Comparison of ENCODE assay signal across 8 cellular contexts in genomic region chr5:80082731-80083114, GRCh38. TPM values are rescaled to one million over a fixed set of nuclear protein-coding genes. Genes with fewer than 3 reads are reported as not detected.
A peak's percentile ranks its signal among the peaks of the same experiment; 100 is the strongest.
DNase-seq lines count a peak whose midpoint lies in the region; ATAC-seq and TF ChIP-seq lines count a peak whose summit lies in the region.

No MANE protein-coding gene starts in this region.

- H3K9me3 Mint-ChIP-seq in CD14-positive monocyte (peaks cover 0 to 2% (median 0%) of the 10 kb centered on the region in 7 donors), glutamatergic neuron (ENCODE audit: unreplicated experiment) (no peaks in the 10 kb centered on the region)
- no peaks in the 10 kb centered on the region for H3K9me3 Mint-ChIP-seq in activated naive CD4-positive, alpha-beta T cell treated with anti-CD3 and anti-CD28 coated beads, Interleukin-2, amount 50 U/mL, for 24 hours

- no peak overlapping the region for H4K91ac ChIP-seq in trophoblast cell (ENCODE audit: low read depth, low read length)

- H3K18ac ChIP-seq in trophoblast cell (ENCODE audit: low read length), result no peak overlapping the region

- H3K4me2 ChIP-seq in OCI-LY7 (ENCODE audit: low read length) (no peak overlapping the region), trophoblast cell (ENCODE audit: low read length) (no peak overlapping the region)

- H3K9ac ChIP-seq in trophoblast cell (ENCODE audit: low read length), result no peak overlapping the region

- H3K4ac ChIP-seq in trophoblast cell (ENCODE audit: low read depth, low read length), result no peak overlapping the region

- H3K27me3 ChIP-seq in HL-60 (ENCODE audit: insufficient read depth, poor library complexity, severe bottlenecking) (no peaks in the 10 kb centered on the region), trophoblast cell (ENCODE audit: insufficient read depth, low read length) (no peaks in the 10 kb centered on the region), vagina (no peaks in the 10 kb centered on the region)

- BruUV-seq in OCI-LY7 (replicated peaks; lab: Mats Ljungman, UMichigan), result no TSS peak

- H3K4me1 Mint-ChIP-seq in CD14-positive monocyte, result peaks cover 12% of the 10 kb centered on the region
- peaks cover 5% of the 10 kb centered on the region for H3K4me1 Mint-ChIP-seq in activated naive CD4-positive, alpha-beta T cell treated with anti-CD3 and anti-CD28 coated beads, Interleukin-2, amount 50 U/mL, for 24 hours
- H3K4me1 Mint-ChIP-seq in glutamatergic neuron (ENCODE audit: low read depth, unreplicated experiment), result peaks cover 10% of the 10 kb centered on the region

- no peak overlapping the region for H2BK12ac ChIP-seq in trophoblast cell (ENCODE audit: low read length)

- TF ChIP-seq CTCF in CD14-positive monocyte (IDR thresholded peaks at IDR 0.05), result peak; percentile 95
- TF ChIP-seq CTCF in HL-60 (IDR thresholded peaks at IDR 0.05; ENCODE audit: insufficient read depth, low read length), result no peak
- TF ChIP-seq CTCF in OCI-LY7 (conservative IDR thresholded peaks at IDR 0.05; ENCODE audit: low read length), result peak; percentile 95
- TF ChIP-seq CTCF in glutamatergic neuron (IDR thresholded peaks at IDR 0.05; ENCODE audit: partially characterized antibody, unreplicated experiment), result peak; percentile 87
- TF ChIP-seq CTCF in vagina (IDR thresholded peaks at IDR 0.05), result peak; percentile 48 to 64 (median 52)

- DNase-seq in CD14-positive monocyte (ENCODE audit: low spot score), result peak; percentile 61
- DNase-seq in HL-60 (ENCODE audit: low read depth in 1 of 2, low spot score in 1 of 2), result peak; percentile 16 to 45
- DNase-seq in OCI-LY7 (ENCODE audit: low spot score), result peak; percentile 33
- peak; percentile 92 for DNase-seq in glutamatergic neuron
- DNase-seq in trophoblast cell, result peak; percentile 11 to 60
- DNase-seq in vagina (ENCODE audit: extremely low spot score in 2 of 2), result no peak

- no peaks in the 10 kb centered on the region for H3K36me3 ChIP-seq in OCI-LY7 (ENCODE audit: insufficient read depth, low read length)
- H3K36me3 ChIP-seq in trophoblast cell (ENCODE audit: control insufficient read depth in 1 of 2, insufficient read depth in 2 of 2, low read length in 2 of 2), result no peaks in the 10 kb centered on the region
- H3K36me3 ChIP-seq in vagina, result no peaks in the 10 kb centered on the region

- peaks cover 0 to 2% (median 0%) of the 10 kb centered on the region in 3 donors for H3K27me3 Mint-ChIP-seq in CD14-positive monocyte (ENCODE audit: low read depth in 3 of 3)
- H3K27me3 Mint-ChIP-seq in activated naive CD4-positive, alpha-beta T cell treated with anti-CD3 and anti-CD28 coated beads, Interleukin-2, amount 50 U/mL, for 24 hours, result no peaks in the 10 kb centered on the region
- H3K27me3 Mint-ChIP-seq in glutamatergic neuron (ENCODE audit: unreplicated experiment), result no peaks in the 10 kb centered on the region

- H2BK5ac ChIP-seq in trophoblast cell (ENCODE audit: low read depth, low read length, poor library complexity), result no peak overlapping the region

- POLR2A ChIA-PET in OCI-LY7 (lab: Charles Lee), result interaction anchor here (0.5 to 1.2 kb wide), 2 partner anchors 207 to 514 kb away, joined by 3 to 4 read pairs; no protein-coding TSS in a partner anchor

- CTCF ChIA-PET in OCI-LY7 (lab: Charles Lee; ENCODE audit: unreplicated experiment), result no interaction called here

- H3K79me1 ChIP-seq in trophoblast cell (ENCODE audit: low read length), result no peaks in the 10 kb centered on the region

- H3K36me3 Mint-ChIP-seq in CD14-positive monocyte (peaks cover 22 to 45% of the 10 kb centered on the region in 2 donors), glutamatergic neuron (ENCODE audit: unreplicated experiment) (no peaks in the 10 kb centered on the region)
- peaks cover 4% of the 10 kb centered on the region for H3K36me3 Mint-ChIP-seq in activated naive CD4-positive, alpha-beta T cell treated with anti-CD3 and anti-CD28 coated beads, Interleukin-2, amount 50 U/mL, for 24 hours

- H3K4me3 Mint-ChIP-seq in CD14-positive monocyte, result peak overlapping the region; percentile 78 to 86
- H3K4me3 Mint-ChIP-seq in activated naive CD4-positive, alpha-beta T cell treated with anti-CD3 and anti-CD28 coated beads, Interleukin-2, amount 50 U/mL, for 24 hours, result peak overlapping the region; percentile 73
- no peak overlapping the region for H3K4me3 Mint-ChIP-seq in glutamatergic neuron (ENCODE audit: unreplicated experiment)

- no peak for ATAC-seq in GM19452 (IDR thresholded peaks at IDR 0.05; ENCODE audit: unreplicated experiment)

- H3K9me3 ChIP-seq in OCI-LY7 (ENCODE audit: low read length) (no peaks in the 10 kb centered on the region), trophoblast cell (ENCODE audit: insufficient read depth, low read depth, low read length) (no peaks in the 10 kb centered on the region), vagina (no peaks in the 10 kb centered on the region)

- no CpG with 5 or more reads among the region's 16 CpGs for WGBS in trophoblast cell (ENCODE audit: extremely low coverage, insufficient coverage, insufficient read length)

- H2BK120ac ChIP-seq in trophoblast cell (ENCODE audit: insufficient read depth, low read length, poor library complexity), result no peak overlapping the region

- no peak overlapping the region for H3K14ac ChIP-seq in trophoblast cell (ENCODE audit: low read length)

- H3K4me3 ChIP-seq in HL-60 (replicated peaks; ENCODE audit: insufficient read depth, low read length), result no peak overlapping the region
- H3K4me3 ChIP-seq in OCI-LY7 (ENCODE audit: low read depth, low read length, poor library complexity, severe bottlenecking), result no peak overlapping the region
- no peak overlapping the region for H3K4me3 ChIP-seq in trophoblast cell (ENCODE audit: low read depth, low read length)
- H3K4me3 ChIP-seq in vagina, result peak overlapping the region; percentile 20 to 24

- H3K79me2 ChIP-seq in OCI-LY7 (ENCODE audit: insufficient read depth, low read depth, low read length) (no peaks in the 10 kb centered on the region), trophoblast cell (ENCODE audit: control insufficient read depth, insufficient read depth, low read length, poor library complexity) (no peaks in the 10 kb centered on the region)

- intact Hi-C loops in CD14-positive monocyte (cut with micrococcal nuclease) (loop anchor here in 1 of 2 donors (5.0 kb wide), 1 partner anchor 205 kb away; no protein-coding TSS in a partner anchor), OCI-LY7 (cut with micrococcal nuclease; ENCODE audit: unreplicated experiment) (loop anchor here (1.0 kb wide), 4 partner anchors 157 to 379 kb away; no protein-coding TSS in a partner anchor), vagina (cut with DNase I) (no loop called here)

- peak overlapping the region; percentile 39 for H4K8ac ChIP-seq in trophoblast cell (ENCODE audit: low read depth, low read length)

- H2AK5ac ChIP-seq in trophoblast cell (ENCODE audit: low read length), result no peak overlapping the region

- no peaks in the 10 kb centered on the region for H4K20me1 ChIP-seq in OCI-LY7 (ENCODE audit: insufficient read depth, low read length)

- H3K9me2 ChIP-seq in OCI-LY7 (ENCODE audit: insufficient read depth, low read length), result no peaks in the 10 kb centered on the region

- no peak overlapping the region for H3K23ac ChIP-seq in trophoblast cell (ENCODE audit: low read length)

- TF ChIP-seq POLR2A in vagina (IDR thresholded peaks at IDR 0.05), result no peak

- H4K12ac ChIP-seq in trophoblast cell (ENCODE audit: low read depth, low read length), result no peak overlapping the region

- H3K4me1 ChIP-seq in OCI-LY7 (ENCODE audit: insufficient read depth, low read length, poor library complexity, severe bottlenecking) (no peaks in the 10 kb centered on the region), trophoblast cell (ENCODE audit: control insufficient read depth in 1 of 2, insufficient read depth in 2 of 2, low read length in 2 of 2) (peaks cover 0 to 3% of the 10 kb centered on the region in 2 experiments), vagina (peaks cover 6% of the 10 kb centered on the region)

- no peak overlapping the region for H2AFZ ChIP-seq in OCI-LY7 (ENCODE audit: low read length)
- H2AFZ ChIP-seq in trophoblast cell (ENCODE audit: insufficient read depth, low read length, poor library complexity), result no peak overlapping the region

- H3K27ac Mint-ChIP-seq in CD14-positive monocyte (peak overlapping the region in 2 of 7 donors; percentile 24 to 78), glutamatergic neuron (ENCODE audit: unreplicated experiment) (no peak overlapping the region)
- H3K27ac Mint-ChIP-seq in activated naive CD4-positive, alpha-beta T cell treated with anti-CD3 and anti-CD28 coated beads, Interleukin-2, amount 50 U/mL, for 24 hours, result no peak overlapping the region

- H3K27ac ChIP-seq in HL-60 (replicated peaks), result no peak overlapping the region
- no peak overlapping the region for H3K27ac ChIP-seq in OCI-LY7 (ENCODE audit: low read depth, low read length, poor library complexity, severe bottlenecking)
- H3K27ac ChIP-seq in trophoblast cell (ENCODE audit: low read depth, low read length), result no peak overlapping the region
- peak overlapping the region; percentile 66 for H3K27ac ChIP-seq in vagina

RNA-seq across cellular contexts. Expression of gene THBS4, which starts 47.6 kb away (rescaled TPM):
- not detected for polyA plus RNA-seq in CD14-positive monocyte
- total RNA-seq in OCI-LY7 (2014; rRNA removed; shearing (Covaris generic)), result 1.8 and 4.5 TPM in 2 replicates
- total RNA-seq in OCI-LY7 (2022) (3.9 and 4.2 TPM in 2 replicates), glutamatergic neuron (ENCODE audit: unreplicated experiment) (41.1 TPM), vagina (0.98 TPM)
- polyA plus RNA-seq in trophoblast cell (2013), result 0.75 and 0.99 TPM in 2 replicates

Comparison
In these comparisons a context has a peak if more than half of its experiments do, and no peak if none do; other contexts are left out.
1. DNase-seq: peak in CD14-positive monocyte (single experiment), HL-60 (2 of 2), OCI-LY7 (single experiment), glutamatergic neuron (single experiment) and trophoblast cell (2 of 2); none in vagina (0 of 2).
2. H3K4me3 ChIP-seq: peak in vagina (2 of 2); none in HL-60 (single experiment), OCI-LY7 (single experiment) and trophoblast cell (single experiment).